ENCODE assay signal across 25 cellular contexts in genomic region chr2:161979490-161979889, GRCh38.
DNase-seq lines count a peak whose midpoint lies in the region; ATAC-seq, FAIRE-seq and TF ChIP-seq lines count a peak whose summit lies in the region.
"Had no signal": no experiment of that assay in that cellular context is flagged by ENCODE, and none has a peak within 500 bp of the region (broad histone marks: within the 10 kb centered on the region; RNA-seq: fewer than 3 reads in every experiment).

No MANE protein-coding gene starts in this region.

- TF ChIP-seq POLR2A in GM12878 (IDR thresholded peaks at IDR 0.05; ENCODE audit: low read depth, low read length) = no peak

- H2AFZ ChIP-seq in OCI-LY3 (ENCODE audit: low read depth, low read length) = no peak overlapping the region
- H2AFZ ChIP-seq in GM12878 (ENCODE audit: control insufficient read depth, low read depth, low read length) = no peak overlapping the region

- SMC1A ChIA-PET in GM12878 (lab: Charles Lee; ENCODE audit: uncharacterized antibody, unreplicated experiment) = interaction anchor here (1.5 to 2.5 kb wide), 2 partner anchors 34 to 146 kb away, joined by 4 to 7 read pairs; no protein-coding TSS in a partner anchor

- peak overlapping the region in 2 of 7 donors; percentile 47 to 59 for H3K27ac Mint-ChIP-seq in CD4-positive, alpha-beta memory T cell
- H3K27ac Mint-ChIP-seq: activated B cell treated with CpG ODN at 0.5 μM for 24 hours; activated naive CD4-positive, alpha-beta T cell treated with anti-CD3 and anti-CD28 coated beads for 36 hours; B cell had no signal

- no peaks in the 10 kb centered on the region for H3K36me3 ChIP-seq in CD4-positive, alpha-beta memory T cell (ENCODE audit: insufficient read depth, low read length)
- no peaks in the 10 kb centered on the region for H3K36me3 ChIP-seq in OCI-LY3 (replicated peaks; ENCODE audit: low read depth, low read length)
- H3K36me3 ChIP-seq in GM12878 (ENCODE audit: control insufficient read depth in 2 of 2, insufficient read depth in 2 of 2, low read length in 1 of 2) = no peaks in the 10 kb centered on the region
- H3K36me3 ChIP-seq: esophagus squamous epithelium, MG63, ovary, upper lobe of left lung had no signal

- ATAC-seq in GM18868 (IDR thresholded peaks at IDR 0.05; ENCODE audit: unreplicated experiment) = peak; percentile 41
- peak; percentile 68 for ATAC-seq in GM12878
- ATAC-seq in GM21423 (IDR thresholded peaks at IDR 0.05; ENCODE audit: unreplicated experiment) = no peak
- ATAC-seq in GM18858 (IDR thresholded peaks at IDR 0.05; ENCODE audit: unreplicated experiment) = no peak
- ATAC-seq: naive thymus-derived CD4-positive, alpha-beta T cell; Right ventricle myocardium inferior had no signal

- no TSS peak for BruUV-seq in GM12878 (replicated peaks; lab: Mats Ljungman, UMichigan)

- POLR2A ChIA-PET in CD4-positive, alpha-beta memory T cell (lab: Charles Lee; ENCODE audit: partially characterized antibody) = interaction anchor here (0.6 to 1.6 kb wide), 2 partner anchors 26 to 95 kb away, joined by 3 to 5 read pairs; partner anchors contain the start of gene DPP4
- POLR2A ChIA-PET in GM12878 (lab: Charles Lee) = no interaction called here

- H3K4me2 ChIP-seq in OCI-LY3 (ENCODE audit: low read length) (peak overlapping the region; percentile 36), GM12878 (ENCODE audit: control insufficient read depth, insufficient read depth) (no peak overlapping the region)

- WGBS in GM12878 (ENCODE audit: insufficient coverage, insufficient replicate concordance, low lambda C conversion rate, missing lambda C conversion rate) = 0% methylated on average over 2 of the region's 2 CpGs

- peak overlapping the region in 6 of 8 donors; percentile 46 to 72 (median 54) for H3K4me3 Mint-ChIP-seq in CD4-positive, alpha-beta memory T cell
- H3K4me3 Mint-ChIP-seq: activated B cell treated with CpG ODN at 0.5 μM for 24 hours; activated naive CD4-positive, alpha-beta T cell treated with anti-CD3 and anti-CD28 coated beads for 36 hours; B cell had no signal

- DNase-seq in CD4-positive, alpha-beta memory T cell = no peak
- no peak for DNase-seq in GM12878 (ENCODE audit: low read depth, low spot score)
- DNase-seq in HPDE6-E6E7 (ENCODE audit: extremely low spot score) = no peak
- DNase-seq: activated B cell treated with CpG ODN at 0.5 μM for 24 hours; activated CD8-positive, alpha-beta memory T cell treated with anti-CD3 and anti-CD28 coated beads, Interleukin-2, amount 50 U/mL, for 4 hours; activated naive CD4-positive, alpha-beta T cell treated with anti-CD3 and anti-CD28 coated beads for 36 hours; effector memory CD4-positive, alpha-beta T cell; esophagus squamous epithelium; kidney glomerular epithelial cell; mammary epithelial cell; MG63; naive thymus-derived CD4-positive, alpha-beta T cell; NCI-H2029; NCI-H510A; ovary; stimulated activated CD4-positive, alpha-beta T cell treated with anti-CD3 and anti-CD28 coated beads, Interleukin-2, amount 100 ng/mL, for 24 hours; upper lobe of left lung had no signal

- FAIRE-seq in GM12878 (lab: Jason Lieb, UNC) = no peak
- FAIRE-seq: astrocyte, D721Med had no signal

- H3K79me2 ChIP-seq in OCI-LY3 (ENCODE audit: low read length) (no peaks in the 10 kb centered on the region), GM12878 (ENCODE audit: control insufficient read depth, insufficient read depth, low read length) (no peaks in the 10 kb centered on the region)

- no peak for TF ChIP-seq EP300 in GM12878 (IDR thresholded peaks at IDR 0.05; ENCODE audit: borderline replicate concordance in 1 of 2, control insufficient read depth in 1 of 2, low read depth in 2 of 2, low read length in 2 of 2)

- TF ChIP-seq CTCF in OCI-LY3 (IDR thresholded peaks at IDR 0.05; ENCODE audit: low read depth, low read length) (no peak), GM12878 (IDR thresholded peaks at IDR 0.05 in 2 of 3, conservative IDR thresholded peaks at IDR 0.05 in 1 of 3; ENCODE audit: control insufficient read depth in 2 of 3, extremely low read depth in 1 of 3, insufficient read depth in 1 of 3, low read depth in 3 of 3, low read length in 3 of 3) (no peak)

- intact Hi-C loops in CD4-positive, alpha-beta memory T cell (cut with micrococcal nuclease) = no loop called here
- intact Hi-C loops in GM12878 (cut with micrococcal nuclease; ENCODE audit: unreplicated experiment) = no loop called here

- H3K4me1 Mint-ChIP-seq in CD4-positive, alpha-beta memory T cell = peaks cover 13 to 47% (median 20%) of the 10 kb centered on the region in 4 donors
- H3K4me1 Mint-ChIP-seq: activated B cell treated with CpG ODN at 0.5 μM for 24 hours, B cell had no signal

- no peak for TF ChIP-seq RAD21 in GM12878 (IDR thresholded peaks at IDR 0.05; ENCODE audit: insufficient read depth, low read depth, low read length)

- no peaks in the 10 kb centered on the region for H3K9me3 ChIP-seq in CD4-positive, alpha-beta memory T cell (ENCODE audit: control insufficient read depth in 1 of 2, low read length in 2 of 2)
- H3K9me3 ChIP-seq in OCI-LY3 (ENCODE audit: insufficient read depth, low read length) = no peaks in the 10 kb centered on the region
- no peaks in the 10 kb centered on the region for H3K9me3 ChIP-seq in GM12878 (replicated peaks; ENCODE audit: control insufficient read depth, insufficient read depth, low read length)
- H3K9me3 ChIP-seq: esophagus squamous epithelium, MG63, ovary, upper lobe of left lung had no signal

- H3K9ac ChIP-seq in OCI-LY3 (ENCODE audit: low read length) = no peak overlapping the region
- H3K9ac ChIP-seq in GM12878 (ENCODE audit: control insufficient read depth, insufficient read depth, low read length) = no peak overlapping the region

- no peak overlapping the region for H3K27ac ChIP-seq in CD4-positive, alpha-beta memory T cell (ENCODE audit: low read depth, low read length)
- no peak overlapping the region for H3K27ac ChIP-seq in OCI-LY3 (ENCODE audit: low read length)
- H3K27ac ChIP-seq in GM12878 (ENCODE audit: control insufficient read depth, insufficient read depth) = no peak overlapping the region
- H3K27ac ChIP-seq: esophagus squamous epithelium, ovary, upper lobe of left lung had no signal

- H3K9me3 Mint-ChIP-seq in CD4-positive, alpha-beta memory T cell = no peaks in the 10 kb centered on the region
- H3K9me3 Mint-ChIP-seq: activated B cell treated with CpG ODN at 0.5 μM for 24 hours; activated naive CD4-positive, alpha-beta T cell treated with anti-CD3 and anti-CD28 coated beads for 36 hours had no signal

- H4K20me1 ChIP-seq in OCI-LY3 (ENCODE audit: insufficient read depth, low read length) = no peaks in the 10 kb centered on the region
- H4K20me1 ChIP-seq in GM12878 (ENCODE audit: control insufficient read depth, insufficient read depth) = no peaks in the 10 kb centered on the region

- in situ Hi-C loops in GM12878 (cut with MboI) = no loop called here

- H3K4me1 ChIP-seq in CD4-positive, alpha-beta memory T cell (ENCODE audit: insufficient read depth, low read length) = peaks cover 17% of the 10 kb centered on the region
- H3K4me1 ChIP-seq in OCI-LY3 (ENCODE audit: low read length) = peaks cover 25% of the 10 kb centered on the region
- no peaks in the 10 kb centered on the region for H3K4me1 ChIP-seq in GM12878 (ENCODE audit: control insufficient read depth, insufficient read depth, low read length)
- H3K4me1 ChIP-seq: esophagus squamous epithelium, upper lobe of left lung had no signal

- peaks cover 0 to 2% of the 10 kb centered on the region in 2 donors for H3K27me3 Mint-ChIP-seq in CD4-positive, alpha-beta memory T cell
- H3K27me3 Mint-ChIP-seq: B cell had no signal

- RAD21 ChIA-PET in GM12878 (lab: Charles Lee; ENCODE audit: unreplicated experiment) = no interaction called here

- CTCF ChIA-PET in CD4-positive, alpha-beta memory T cell (lab: Charles Lee; ENCODE audit: partially characterized antibody) = interaction anchor here (1.6 kb wide), 1 partner anchor 13 kb away, joined by 5 read pairs; no protein-coding TSS in a partner anchor
- CTCF ChIA-PET in GM12878 (lab: Yijun Ruan, JAX) = interaction anchor here (1.2 kb wide), 1 partner anchor 33 kb away, joined by 4 read pairs; no protein-coding TSS in a partner anchor

- no peaks in the 10 kb centered on the region for H3K27me3 ChIP-seq in CD4-positive, alpha-beta memory T cell (ENCODE audit: insufficient read depth, low read length)
- H3K27me3 ChIP-seq in OCI-LY3 (ENCODE audit: low read depth, low read length) (peaks cover 5% of the 10 kb centered on the region), GM12878 (replicated peaks in 1 of 2; ENCODE audit: control insufficient read depth in 2 of 2, insufficient read depth in 2 of 2, low read length in 1 of 2) (no peaks in the 10 kb centered on the region)
- H3K27me3 ChIP-seq: esophagus squamous epithelium, MG63, ovary, upper lobe of left lung had no signal

- H3K36me3 Mint-ChIP-seq in CD4-positive, alpha-beta memory T cell = peaks cover 0 to 4% of the 10 kb centered on the region in 2 donors

- no peak overlapping the region for H3K4me3 ChIP-seq in CD4-positive, alpha-beta memory T cell (ENCODE audit: low read length in 2 of 2)
- H3K4me3 ChIP-seq in OCI-LY3 (ENCODE audit: low read length) = no peak overlapping the region
- H3K4me3 ChIP-seq in GM12878 = no peak overlapping the region
- H3K4me3 ChIP-seq: esophagus squamous epithelium, MG63, ovary, upper lobe of left lung had no signal

TF ChIP-seq in GM12878, 131 proteins besides CTCF, POLR2A, EP300 and RAD21:
- TF ChIP-seq MTA2 (IDR thresholded peaks at IDR 0.05; ENCODE audit: low read depth) (0 out of 2 replicates have a peak, but pooled peaks have one; percentile 20), SPI1 (IDR thresholded peaks at IDR 0.05; ENCODE audit: borderline replicate concordance, insufficient read depth, low read depth, low read length) (peak; percentile 44; the same call in 1 of the 2 replicates), CBFB (IDR thresholded peaks at IDR 0.05; ENCODE audit: low read depth) (no peak), HDGF (IDR thresholded peaks at IDR 0.05) (no peak), RFX5 (IDR thresholded peaks at IDR 0.05; ENCODE audit: low read depth, low read length) (no peak), RUNX3 (IDR thresholded peaks at IDR 0.05; ENCODE audit: low read length) (peak; percentile 60; the same call in 1 of the 2 replicates)

Comparison
In these comparisons a context has a peak if more than half of its experiments do, and no peak if none do; other contexts are left out.
1. ATAC-seq: peak in GM18868 (single experiment) and GM12878 (single experiment); none in GM21423 (single experiment) and GM18858 (single experiment).